In genomic region chr1:150572918-150573647, GRCh38 we compare ENCODE assay signal across 1 cellular context.
TF ChIP-seq lines count a peak whose summit lies in the region.

No MANE protein-coding gene starts in this region.

TF ChIP-seq in A549, 52 proteins besides CTCF, POLR2A, EP300 and RAD21:
- TF ChIP-seq POLR2AphosphoS2 (conservative IDR thresholded peaks at IDR 0.05; ENCODE audit: low read length) (peak; percentile 70), KDM5A (IDR thresholded peaks at IDR 0.05) (no peak), BHLHE40 (IDR thresholded peaks at IDR 0.05; ENCODE audit: low read depth, low read length) (no peak), TP53 (CRISPR knock-in tag; IDR thresholded peaks at IDR 0.05) (peak; percentile 88), HOXA7 (CRISPR knock-in tag; IDR thresholded peaks at IDR 0.05) (peak; percentile 89), TFCP2L1 (CRISPR knock-in tag; IDR thresholded peaks at IDR 0.05) (peak; percentile 80), RARB (CRISPR knock-in tag; IDR thresholded peaks at IDR 0.05) (0 out of 2 replicates have a peak, but pooled peaks have one; percentile 39), FOSB (CRISPR knock-in tag; IDR thresholded peaks at IDR 0.05) (peak; percentile 79)
- TF ChIP-seq, protein P1, sequence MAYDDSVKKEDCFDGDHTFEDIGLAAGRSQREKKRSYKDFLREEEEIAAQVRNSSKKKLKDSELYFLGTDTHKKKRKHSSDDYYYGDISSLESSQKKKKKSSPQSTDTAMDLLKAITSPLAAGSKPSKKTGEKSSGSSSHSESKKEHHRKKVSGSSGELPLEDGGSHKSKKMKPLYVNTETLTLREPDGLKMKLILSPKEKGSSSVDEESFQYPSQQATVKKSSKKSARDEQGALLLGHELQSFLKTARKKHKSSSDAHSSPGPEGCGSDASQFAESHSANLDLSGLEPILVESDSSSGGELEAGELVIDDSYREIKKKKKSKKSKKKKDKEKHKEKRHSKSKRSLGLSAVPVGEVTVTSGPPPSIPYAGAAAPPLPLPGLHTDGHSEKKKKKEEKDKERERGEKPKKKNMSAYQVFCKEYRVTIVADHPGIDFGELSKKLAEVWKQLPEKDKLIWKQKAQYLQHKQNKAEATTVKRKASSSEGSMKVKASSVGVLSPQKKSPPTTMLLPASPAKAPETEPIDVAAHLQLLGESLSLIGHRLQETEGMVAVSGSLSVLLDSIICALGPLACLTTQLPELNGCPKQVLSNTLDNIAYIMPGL (CRISPR knock-in tag; IDR thresholded peaks at IDR 0.05; ENCODE audit: borderline replicate concordance), result peak; percentile 73
- TF ChIP-seq, protein P2, sequence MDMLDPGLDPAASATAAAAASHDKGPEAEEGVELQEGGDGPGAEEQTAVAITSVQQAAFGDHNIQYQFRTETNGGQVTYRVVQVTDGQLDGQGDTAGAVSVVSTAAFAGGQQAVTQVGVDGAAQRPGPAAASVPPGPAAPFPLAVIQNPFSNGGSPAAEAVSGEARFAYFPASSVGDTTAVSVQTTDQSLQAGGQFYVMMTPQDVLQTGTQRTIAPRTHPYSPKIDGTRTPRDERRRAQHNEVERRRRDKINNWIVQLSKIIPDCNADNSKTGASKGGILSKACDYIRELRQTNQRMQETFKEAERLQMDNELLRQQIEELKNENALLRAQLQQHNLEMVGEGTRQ (IDR thresholded peaks at IDR 0.05), result no peak
